1 cellular context compared by ENCODE assay signal in genomic region chr5:56676091-56676768, GRCh38.
TF ChIP-seq lines count a peak whose summit lies in the region.

No MANE protein-coding gene starts in this region.

TF ChIP-seq in K562, 482 proteins besides CTCF, POLR2A, EP300 and RAD21 (continued from another document):
- no peak for TF ChIP-seq ZNF3 (CRISPR knock-in tag; IDR thresholded peaks at IDR 0.05)
- no peak for TF ChIP-seq ZNF280B (CRISPR knock-in tag; IDR thresholded peaks at IDR 0.05)
- TF ChIP-seq HNRNPL (IDR thresholded peaks at IDR 0.05; ENCODE audit: low read depth, low read length), result no peak
- TF ChIP-seq LEF1 (IDR thresholded peaks at IDR 0.05), result no peak
- TF ChIP-seq POLR3G (IDR thresholded peaks at IDR 0.05; ENCODE audit: extremely low read depth, insufficient read length, insufficient replicate concordance), result no peak
- TF ChIP-seq ZKSCAN3 (CRISPR knock-in tag; IDR thresholded peaks at IDR 0.05), result no peak
- no peak for TF ChIP-seq LARP7 (IDR thresholded peaks at IDR 0.05)
- no peak for TF ChIP-seq SNIP1 (IDR thresholded peaks at IDR 0.05; ENCODE audit: low read depth)
- no peak for TF ChIP-seq POLR2B (IDR thresholded peaks at IDR 0.05; ENCODE audit: low read depth, partially characterized antibody)
- TF ChIP-seq BCL6 (CRISPR knock-in tag; IDR thresholded peaks at IDR 0.05), result no peak
- peak; percentile 85 for TF ChIP-seq CBFA2T3 (IDR thresholded peaks at IDR 0.05)
- no peak for TF ChIP-seq ZNF143 (CRISPR knock-in tag; IDR thresholded peaks at IDR 0.05)
- no peak for TF ChIP-seq TBP (optimal IDR thresholded peaks at IDR 0.05; ENCODE audit: low read depth, low read length)
- TF ChIP-seq SMARCC2 (IDR thresholded peaks at IDR 0.05; ENCODE audit: low read depth), result peak; percentile 35; the same call in 1 of the 2 replicates
- no peak for TF ChIP-seq ZNF707 (CRISPR knock-in tag; conservative IDR thresholded peaks at IDR 0.05)
- TF ChIP-seq TEAD4 (IDR thresholded peaks at IDR 0.05; ENCODE audit: low read length), result peak; percentile 49; the same call in 1 of the 2 replicates
- no peak for TF ChIP-seq TEAD4 (CRISPR knock-in tag; IDR thresholded peaks at IDR 0.05; ENCODE audit: borderline replicate concordance)
- peak; percentile 90 for TF ChIP-seq TCF3 (CRISPR knock-in tag; IDR thresholded peaks at IDR 0.05)
- no peak for TF ChIP-seq MECOM (CRISPR knock-in tag; IDR thresholded peaks at IDR 0.05)
- TF ChIP-seq MIER1 (IDR thresholded peaks at IDR 0.05; ENCODE audit: low read depth), result no peak
- peak; percentile 53 for TF ChIP-seq SMARCA4 (IDR thresholded peaks at IDR 0.05)
- TF ChIP-seq CHAMP1 (IDR thresholded peaks at IDR 0.05), result no peak
- TF ChIP-seq SRSF3 (IDR thresholded peaks at IDR 0.05; ENCODE audit: insufficient read depth, low read length), result no peak
- TF ChIP-seq ZNF740 (CRISPR knock-in tag; IDR thresholded peaks at IDR 0.05), result no peak
- TF ChIP-seq ZNF740 (tag; IDR thresholded peaks at IDR 0.05), result no peak
- no peak for TF ChIP-seq NCOA4 (IDR thresholded peaks at IDR 0.05; ENCODE audit: partially characterized antibody)
- peak; percentile 50; the same call in 1 of the 2 replicates for TF ChIP-seq TAL1 (IDR thresholded peaks at IDR 0.05)
- no peak for TF ChIP-seq ZNF408 (CRISPR knock-in tag; IDR thresholded peaks at IDR 0.05; ENCODE audit: low read depth)
- no peak for TF ChIP-seq DEAF1 (CRISPR knock-in tag; IDR thresholded peaks at IDR 0.05)
- no peak for TF ChIP-seq AFF1 (IDR thresholded peaks at IDR 0.05; ENCODE audit: low read depth in 1 of 2, partially characterized antibody in 2 of 2)
- peak; percentile 85 for TF ChIP-seq FOSL1 (tag; conservative IDR thresholded peaks at IDR 0.05)
- TF ChIP-seq JUND (IDR thresholded peaks at IDR 0.05; ENCODE audit: borderline replicate concordance, low read depth, low read length), result peak; percentile 75
- TF ChIP-seq JUND (tag; IDR thresholded peaks at IDR 0.05; ENCODE audit: borderline replicate concordance, low read depth, low read length), result no peak
- no peak for TF ChIP-seq AFF4 (CRISPR knock-in tag; IDR thresholded peaks at IDR 0.05)
- no peak for TF ChIP-seq HMGXB4 (CRISPR knock-in tag; IDR thresholded peaks at IDR 0.05)
- TF ChIP-seq NCOR1 (IDR thresholded peaks at IDR 0.05), result peak; percentile 51; the same call in 1 of the 2 replicates
- TF ChIP-seq CAMTA2 (CRISPR knock-in tag; conservative IDR thresholded peaks at IDR 0.05), result no peak
- TF ChIP-seq ARID1B (IDR thresholded peaks at IDR 0.05), result peak; percentile 77
- TF ChIP-seq ZNF655 (CRISPR knock-in tag; IDR thresholded peaks at IDR 0.05), result no peak
- no peak for TF ChIP-seq ZFP30 (CRISPR knock-in tag; IDR thresholded peaks at IDR 0.05; ENCODE audit: borderline replicate concordance)
